Comparison of ENCODE assay signal across 30 cellular contexts in genomic region chr2:182912518-182912915, GRCh38. TPM values are rescaled to one million over a fixed set of nuclear protein-coding genes. Genes with fewer than 3 reads are reported as not detected.
"Had no signal": no experiment of that assay in that cellular context is flagged by ENCODE, and none has a peak within 500 bp of the region (broad histone marks: within the 10 kb centered on the region; RNA-seq: fewer than 3 reads in every experiment).

No MANE protein-coding gene starts in this region.

- H3K27ac ChIP-seq: adrenal gland, SJCRH30 had no signal

- ATAC-seq: activated CD4-positive, CD25-positive, alpha-beta regulatory T cell treated with anti-CD3 and anti-CD28 coated beads, Interleukin-2, amount 50 U/mL, for 24 hours; activated CD8-positive, alpha-beta T cell treated with anti-CD3 and anti-CD28 coated beads for 36 hours; activated T-cell treated with anti-CD3 and anti-CD28 coated beads, Interleukin-2, amount 50 U/mL, for 72 hours; Panc1; Right ventricle myocardium inferior had no signal

- DNase-seq: activated CD4-positive, alpha-beta T cell treated with anti-CD3 and anti-CD28 coated beads for 4 hours; activated CD8-positive, alpha-beta memory T cell treated with anti-CD3 and anti-CD28 coated beads, Interleukin-2, amount 50 U/mL, for 4 hours; activated CD8-positive, alpha-beta T cell treated with anti-CD3 and anti-CD28 coated beads for 36 hours; activated naive CD4-positive, alpha-beta T cell treated with anti-CD3 and anti-CD28 coated beads, Interleukin-2, amount 50 U/mL, for 16 hours; activated naive CD8-positive, alpha-beta T cell treated with anti-CD3 and anti-CD28 coated beads, Interleukin-2, amount 10 ng/mL, durations not matched to agents 7 days and 5 days; activated T-cell treated with anti-CD3 and anti-CD28 coated beads, Interleukin-2, amount 50 U/mL, for 72 hours; adrenal gland; anterior cingulate cortex; central memory CD4-positive, alpha-beta T cell; KG1; MV-4-11; NCI-H1092 treated with DMSO at 0.1 percent for 48 hours; NCI-H1417 treated with DMSO at 0.1 percent for 48 hours; NCI-H1694; NCI-H2029; NCI-H2107; NCI-H2171 treated with DMSO at 0.1 percent for 48 hours; NCI-H226; NCI-H510A treated with DMSO at 0.1 percent for 48 hours; NCI-H748 treated with DMSO at 0.1 percent for 48 hours; NK-92 treated with Interleukin-12 subunit alpha and Interleukin-12 subunit beta, amount 100 ng/mL, for 24 hours; OCI-M1; RPMI8226; SJCRH30 had no signal

- H3K4me1 Mint-ChIP-seq: activated naive CD8-positive, alpha-beta T cell treated with anti-CD3 and anti-CD28 coated beads, Interleukin-2, amount 10 ng/mL, durations not matched to agents 7 days and 5 days had no signal

- H3K9me3 ChIP-seq: adrenal gland, SJCRH30 had no signal

- FAIRE-seq: bronchial epithelial cell had no signal

- H3K27ac Mint-ChIP-seq: activated CD8-positive, alpha-beta T cell treated with anti-CD3 and anti-CD28 coated beads for 36 hours; activated naive CD8-positive, alpha-beta T cell treated with anti-CD3 and anti-CD28 coated beads, Interleukin-2, amount 10 ng/mL, durations not matched to agents 7 days and 5 days; activated T-cell treated with anti-CD3 and anti-CD28 coated beads, Interleukin-2, amount 50 U/mL, for 72 hours; activated T-helper 2 cell treated with anti-CD3 and anti-CD28 coated beads, Interferon-gamma antibody, Interleukin-2, Interleukin-4, amounts not matched to agents 10 μg/mL and 5 μg/mL and 100 μg/mL, durations not matched to agents 14 hours and 24 hours and 36 hours; T-helper 1 cell treated with Interleukin-12 subunit alpha and Interleukin-12 subunit beta and Interleukin-4 antibody, amounts not matched to agents 30 μg/mL and 1 μg/mL, for 36 hours had no signal

- H3K36me3 ChIP-seq: adrenal gland had no signal

- H3K27me3 ChIP-seq: adrenal gland, SJCRH30 had no signal

- H3K4me3 Mint-ChIP-seq: activated CD8-positive, alpha-beta T cell treated with anti-CD3 and anti-CD28 coated beads for 36 hours; activated naive CD8-positive, alpha-beta T cell treated with anti-CD3 and anti-CD28 coated beads, Interleukin-2, amount 10 ng/mL, durations not matched to agents 7 days and 5 days; activated T-cell treated with anti-CD3 and anti-CD28 coated beads, Interleukin-2, amount 50 U/mL, for 72 hours; T-helper 1 cell treated with Interleukin-12 subunit alpha and Interleukin-12 subunit beta and Interleukin-4 antibody, amounts not matched to agents 30 μg/mL and 1 μg/mL, for 36 hours had no signal

- H3K9me3 Mint-ChIP-seq: activated CD8-positive, alpha-beta T cell treated with anti-CD3 and anti-CD28 coated beads for 36 hours; activated T-cell treated with anti-CD3 and anti-CD28 coated beads, Interleukin-2, amount 50 U/mL, for 72 hours; activated T-helper 2 cell treated with anti-CD3 and anti-CD28 coated beads, Interferon-gamma antibody, Interleukin-2, Interleukin-4, amounts not matched to agents 10 μg/mL and 5 μg/mL and 100 μg/mL, durations not matched to agents 14 hours and 24 hours and 36 hours; T-helper 1 cell treated with Interleukin-12 subunit alpha and Interleukin-12 subunit beta and Interleukin-4 antibody, amounts not matched to agents 30 μg/mL and 1 μg/mL, for 36 hours had no signal

- H3K4me3 ChIP-seq: adrenal gland, SJCRH30 had no signal

- H3K36me3 Mint-ChIP-seq: activated naive CD8-positive, alpha-beta T cell treated with anti-CD3 and anti-CD28 coated beads, Interleukin-2, amount 10 ng/mL, durations not matched to agents 7 days and 5 days had no signal

RNA-seq across cellular contexts. Expression of gene FRZB, which starts 46.1 kb away (rescaled TPM):
- total RNA-seq: activated CD8-positive, alpha-beta T cell treated with anti-CD3 and anti-CD28 coated beads for 36 hours; activated naive CD8-positive, alpha-beta T cell treated with anti-CD3 and anti-CD28 coated beads, Interleukin-2, amount 10 ng/mL, durations not matched to agents 7 days and 5 days; activated T-cell treated with anti-CD3 and anti-CD28 coated beads, Interleukin-2, amount 50 U/mL, for 72 hours; activated T-helper 2 cell treated with anti-CD3 and anti-CD28 coated beads, Interferon-gamma antibody, Interleukin-2, Interleukin-4, amounts not matched to agents 10 μg/mL and 5 μg/mL and 100 μg/mL, durations not matched to agents 14 hours and 24 hours and 36 hours had no signal
